Comparison of ENCODE assay signal across 1 cellular context in genomic region chr21:44910229-44911065, GRCh38.
TF ChIP-seq lines count a peak whose summit lies in the region.

No MANE protein-coding gene starts in this region.

TF ChIP-seq in H1, 55 proteins besides CTCF, POLR2A, EP300 and RAD21:
- TF ChIP-seq GABPA (IDR thresholded peaks at IDR 0.05; ENCODE audit: borderline replicate concordance, insufficient read depth, low read length) (no peak), PHF8 (conservative IDR thresholded peaks at IDR 0.05; ENCODE audit: low read depth, low read length) (no peak), RXRA (IDR thresholded peaks at IDR 0.05; ENCODE audit: insufficient read depth, low read depth, low read length) (no peak), CBX8 (IDR thresholded peaks at IDR 0.05; ENCODE audit: borderline replicate concordance, low read depth, low read length) (no peak), RFX5 (IDR thresholded peaks at IDR 0.05; ENCODE audit: borderline replicate concordance, low read depth, low read length) (no peak), E2F6 (IDR thresholded peaks at IDR 0.05) (no peak), POU5F1 (IDR thresholded peaks at IDR 0.05; ENCODE audit: low read depth, low read length) (no peak), SAP30 (IDR thresholded peaks at IDR 0.05; ENCODE audit: insufficient read depth, insufficient replicate concordance, low read length) (no peak), CTBP2 (IDR thresholded peaks at IDR 0.05; ENCODE audit: borderline replicate concordance, insufficient read depth, insufficient read length, low read length) (no peak), SP4 (IDR thresholded peaks at IDR 0.05; ENCODE audit: low read length) (no peak), HDAC2 (IDR thresholded peaks at IDR 0.05; ENCODE audit: borderline replicate concordance in 1 of 2, low read depth in 2 of 2, low read length in 2 of 2) (no peak), TEAD4 (IDR thresholded peaks at IDR 0.05; ENCODE audit: low read depth, low read length) (no peak), SIX5 (IDR thresholded peaks at IDR 0.05; ENCODE audit: low read depth, low read length) (no peak), JUN (IDR thresholded peaks at IDR 0.05; ENCODE audit: low read depth, low read length) (no peak)
